17 cellular contexts compared by ENCODE assay signal in genomic region chr13:74092711-74093110, GRCh38. TPM values are rescaled to one million over a fixed set of nuclear protein-coding genes. Genes with fewer than 3 reads are reported as not detected.
DNase-seq lines count a peak whose midpoint lies in the region; ATAC-seq, FAIRE-seq and TF ChIP-seq lines count a peak whose summit lies in the region.
"Had no signal": no experiment of that assay in that cellular context is flagged by ENCODE, and none has a peak within 500 bp of the region (broad histone marks: within the 10 kb centered on the region; RNA-seq: fewer than 3 reads in every experiment).

No MANE protein-coding gene starts in this region.

- no peak overlapping the region for H3K4me2 ChIP-seq in IMR-90 (ENCODE audit: low read depth, low read length)

- H3K4me3 Mint-ChIP-seq in CD4-positive, alpha-beta memory T cell, result peak overlapping the region in 7 of 8 donors; percentile 23 to 71 (median 54)
- H3K4me3 Mint-ChIP-seq in natural killer cell treated with Interleukin-12 subunit alpha and Interleukin-12 subunit beta and Interleukin-15 and Interleukin-18, amount 100 ng/mL, for 72 hours, result peak overlapping the region; percentile 81

- peak overlapping the region; percentile 64; the same call in 1 of the 2 replicates for H3K23ac ChIP-seq in IMR-90 (ENCODE audit: low read depth, low read length)

- in situ Hi-C loops in IMR-90 (cut with MboI; ENCODE audit: low sequenced_read_pairs), result no loop called here

- H3K14ac ChIP-seq in IMR-90 (replicated peaks; ENCODE audit: low read depth, low read length), result no peak overlapping the region; the same call in 1 of the 2 replicates

- no peak overlapping the region for H3K4me3 ChIP-seq in CD4-positive, alpha-beta memory T cell (ENCODE audit: low read length in 2 of 2)
- H3K4me3 ChIP-seq in IMR-90 (ENCODE audit: insufficient read depth, low read depth, low read length) (no peak overlapping the region), adipocyte (ENCODE audit: low read length) (peak overlapping the region; percentile 40)
- H3K4me3 ChIP-seq: esophagus muscularis mucosa had no signal

- H4K20me1 ChIP-seq in IMR-90 (ENCODE audit: insufficient read depth, low read length), result peaks cover 22% of the 10 kb centered on the region; the same call in 1 of the 2 replicates

- TF ChIP-seq POLR2A in IMR-90 (IDR thresholded peaks at IDR 0.05; ENCODE audit: low read depth, low read length) (no peak), GM12891 (IDR thresholded peaks at IDR 0.05; ENCODE audit: low read depth, low read length) (no peak)

- H2BK20ac ChIP-seq in IMR-90 (ENCODE audit: low read depth, low read length), result no peak overlapping the region

- no peak overlapping the region for H4K91ac ChIP-seq in IMR-90 (ENCODE audit: insufficient read depth, low read depth, low read length)

- ATAC-seq in IMR-90 (ENCODE audit: low read depth) (no peak), HG02852 (IDR thresholded peaks at IDR 0.05; ENCODE audit: unreplicated experiment) (no peak)
- ATAC-seq in natural killer cell treated with Interleukin-12 subunit alpha and Interleukin-12 subunit beta and Interleukin-15 and Interleukin-18, amount 100 ng/mL, for 72 hours, result no peak
- ATAC-seq: right cardiac atrium had no signal

- peaks cover 17 to 53% of the 10 kb centered on the region in 2 experiments for H3K79me1 ChIP-seq in IMR-90 (ENCODE audit: low read depth in 1 of 2, low read length in 2 of 2)

- peak overlapping the region; percentile 27; the same call in 1 of the 2 replicates for H2BK120ac ChIP-seq in IMR-90 (ENCODE audit: low read depth, low read length)

- no peak overlapping the region for H3K18ac ChIP-seq in IMR-90 (ENCODE audit: low read depth, low read length)

- H3K4me1 Mint-ChIP-seq in CD4-positive, alpha-beta memory T cell, result peaks cover 51 to 85% (median 70%) of the 10 kb centered on the region in 4 donors
- H3K4me1 Mint-ChIP-seq in natural killer cell treated with Interleukin-12 subunit alpha and Interleukin-12 subunit beta and Interleukin-15 and Interleukin-18, amount 100 ng/mL, for 72 hours (ENCODE audit: low read depth in 2 of 2), result peaks cover 40 to 61% of the 10 kb centered on the region in 2 donors

- no TSS peak for BruUV-seq in IMR-90 (replicated peaks; lab: Mats Ljungman, UMichigan)

- H2AK9ac ChIP-seq in IMR-90 (replicated peaks; ENCODE audit: low read depth, low read length, poor library complexity), result no peak overlapping the region

- dilution Hi-C loops in IMR-90 (cut with HindIII; ENCODE audit: low sequenced_read_pairs, unreplicated experiment), result no loop called here

- no peak overlapping the region for H2AFZ ChIP-seq in IMR-90 (replicated peaks; ENCODE audit: low read length, poor library complexity)

- H3K9ac ChIP-seq in IMR-90 (ENCODE audit: low read depth, low read length) (no peak overlapping the region), adipocyte (ENCODE audit: low read length) (peak overlapping the region; percentile 21)

- H3K27me3 ChIP-seq in CD4-positive, alpha-beta memory T cell (ENCODE audit: insufficient read depth, low read length), result no peaks in the 10 kb centered on the region
- H3K27me3 ChIP-seq in IMR-90 (ENCODE audit: control insufficient read depth, insufficient read depth, low read length) (no peaks in the 10 kb centered on the region), adipocyte (replicated peaks; ENCODE audit: control insufficient read depth, insufficient read depth, low read length) (no peaks in the 10 kb centered on the region)
- H3K27me3 ChIP-seq: esophagus muscularis mucosa had no signal

- H3K9me1 ChIP-seq in IMR-90 (ENCODE audit: insufficient read depth, low read length), result no peaks in the 10 kb centered on the region; the same call in 1 of the 2 replicates

- H3K4me1 ChIP-seq in CD4-positive, alpha-beta memory T cell (ENCODE audit: insufficient read depth, low read length), result peaks cover 87% of the 10 kb centered on the region
- H3K4me1 ChIP-seq in IMR-90 (ENCODE audit: control insufficient read depth, insufficient read depth, low read length), result peaks cover 4% of the 10 kb centered on the region; the same call in 1 of the 2 replicates
- H3K4me1 ChIP-seq in adipocyte (ENCODE audit: control insufficient read depth, insufficient read depth, low read length), result peaks cover 15% of the 10 kb centered on the region

- H3K9me3 Mint-ChIP-seq in CD4-positive, alpha-beta memory T cell, result no peaks in the 10 kb centered on the region
- no peaks in the 10 kb centered on the region for H3K9me3 Mint-ChIP-seq in natural killer cell treated with Interleukin-12 subunit alpha and Interleukin-12 subunit beta and Interleukin-15 and Interleukin-18, amount 100 ng/mL, for 72 hours

- no peak for TF ChIP-seq RAD21 in IMR-90 (IDR thresholded peaks at IDR 0.05; ENCODE audit: low read length)

- H3K36me3 Mint-ChIP-seq in CD4-positive, alpha-beta memory T cell, result peaks cover 0 to 1% of the 10 kb centered on the region in 2 donors
- no peaks in the 10 kb centered on the region for H3K36me3 Mint-ChIP-seq in natural killer cell treated with Interleukin-12 subunit alpha and Interleukin-12 subunit beta and Interleukin-15 and Interleukin-18, amount 100 ng/mL, for 72 hours

- H4K5ac ChIP-seq in IMR-90 (ENCODE audit: low read depth, low read length), result no peak overlapping the region

- H3K4ac ChIP-seq in IMR-90 (ENCODE audit: low read depth, low read length), result 0 out of 2 replicates have a peak overlapping the region, but pooled peaks have one; percentile 19

- TF ChIP-seq CTCF in IMR-90 (conservative IDR thresholded peaks at IDR 0.05; ENCODE audit: low read depth, low read length), result no peak

- peak overlapping the region; percentile 74 to 89 (median 82) for H3K27ac Mint-ChIP-seq in CD4-positive, alpha-beta memory T cell
- H3K27ac Mint-ChIP-seq in natural killer cell treated with Interleukin-12 subunit alpha and Interleukin-12 subunit beta and Interleukin-15 and Interleukin-18, amount 100 ng/mL, for 72 hours, result peak overlapping the region; percentile 84 to 89

- no peak for FAIRE-seq in GM12891 (lab: Jason Lieb, UNC)
- FAIRE-seq: TTC549 had no signal

- H3K27me3 Mint-ChIP-seq in CD4-positive, alpha-beta memory T cell, result no peaks in the 10 kb centered on the region
- no peaks in the 10 kb centered on the region for H3K27me3 Mint-ChIP-seq in natural killer cell treated with Interleukin-12 subunit alpha and Interleukin-12 subunit beta and Interleukin-15 and Interleukin-18, amount 100 ng/mL, for 72 hours

- POLR2A ChIA-PET in CD4-positive, alpha-beta memory T cell (lab: Charles Lee; ENCODE audit: partially characterized antibody), result interaction anchor here (1.8 to 2.2 kb wide), 2 partner anchors 30 to 40 kb away, joined by 8 to 9 read pairs; no protein-coding TSS in a partner anchor
- POLR2A ChIA-PET in IMR-90 (lab: Charles Lee; ENCODE audit: unreplicated experiment), result no interaction called here

- no peak overlapping the region for H2BK15ac ChIP-seq in IMR-90 (ENCODE audit: low read depth, low read length)

- H2BK5ac ChIP-seq in IMR-90 (ENCODE audit: low read depth, low read length, poor library complexity, severe bottlenecking), result no peak overlapping the region

- no peak for DNase-seq in CD4-positive, alpha-beta memory T cell
- no peak for DNase-seq in IMR-90
- no peak for DNase-seq in adipocyte (ENCODE audit: low read depth)
- DNase-seq in natural killer cell treated with Interleukin-12 subunit alpha and Interleukin-12 subunit beta and Interleukin-15 and Interleukin-18, amount 100 ng/mL, for 72 hours (ENCODE audit: low spot score), result no peak
- no peak for DNase-seq in GM12891 (ENCODE audit: insufficient read length, low spot score)
- DNase-seq in amniotic stem cell (lab: John Stamatoyannopoulos, UW), result no peak
- DNase-seq: activated effector memory CD4-positive, alpha-beta T cell treated with anti-CD3 and anti-CD28 coated beads, Interleukin-2, amount 50 U/mL, for 16 hours; AML-193; DMS53; mammary epithelial cell; NCI-H1048; NCI-H774; right cardiac atrium; RPMI8226 had no signal

- H3K9me3 ChIP-seq in CD4-positive, alpha-beta memory T cell (ENCODE audit: control insufficient read depth in 1 of 2, low read length in 2 of 2), result no peaks in the 10 kb centered on the region
- no peaks in the 10 kb centered on the region for H3K9me3 ChIP-seq in IMR-90 (ENCODE audit: control insufficient read depth, insufficient read depth, low read length)
- no peaks in the 10 kb centered on the region for H3K9me3 ChIP-seq in adipocyte (ENCODE audit: control insufficient read depth, low read length)
- H3K9me3 ChIP-seq: esophagus muscularis mucosa had no signal

- no peak overlapping the region for H4K8ac ChIP-seq in IMR-90 (ENCODE audit: low read depth in 2 of 2, low read length in 2 of 2)

- H2AK5ac ChIP-seq in IMR-90 (ENCODE audit: low read depth, low read length), result no peak overlapping the region

- intact Hi-C loops in CD4-positive, alpha-beta memory T cell (cut with micrococcal nuclease), result loop anchor here (2.0 kb wide), 1 partner anchor 20 kb away; no protein-coding TSS in a partner anchor
- intact Hi-C loops in IMR-90 (cut with micrococcal nuclease), result loop anchor here (5.0 kb wide), 1 partner anchor 35 kb away; no protein-coding TSS in a partner anchor

- WGBS in IMR-90 (ENCODE audit: extremely low coverage in 2 of 2, insufficient read length in 1 of 2), 2 experiments, result no CpG with 5 or more reads among the region's 3 CpGs

- no peak overlapping the region for H3K56ac ChIP-seq in IMR-90 (ENCODE audit: extremely low read depth, insufficient read depth, low read length)

- peak overlapping the region; percentile 33 for H3K27ac ChIP-seq in CD4-positive, alpha-beta memory T cell (ENCODE audit: low read depth, low read length)
- no peak overlapping the region for H3K27ac ChIP-seq in IMR-90 (ENCODE audit: insufficient read depth, low read length)
- H3K27ac ChIP-seq: esophagus muscularis mucosa had no signal

- CTCF ChIA-PET in CD4-positive, alpha-beta memory T cell (lab: Charles Lee; ENCODE audit: partially characterized antibody), result interaction anchor here (1.6 to 2.0 kb wide), 2 partner anchors 52 to 107 kb away, joined by 3 to 4 read pairs; no protein-coding TSS in a partner anchor
- CTCF ChIA-PET in IMR-90 (lab: Yijun Ruan, JAX), result no interaction called here

- no peaks in the 10 kb centered on the region for H3K36me3 ChIP-seq in CD4-positive, alpha-beta memory T cell (ENCODE audit: insufficient read depth, low read length)
- H3K36me3 ChIP-seq in IMR-90 (ENCODE audit: control insufficient read depth, insufficient read depth, low read length), result no peaks in the 10 kb centered on the region
- no peaks in the 10 kb centered on the region for H3K36me3 ChIP-seq in adipocyte (ENCODE audit: control insufficient read depth, insufficient read depth, low read length, severe bottlenecking)
- H3K36me3 ChIP-seq: esophagus muscularis mucosa had no signal

TF ChIP-seq in GM12891, 5 proteins besides CTCF, POLR2A, EP300 and RAD21 (continues in another document):
- no peak for TF ChIP-seq POU2F2 (IDR thresholded peaks at IDR 0.05; ENCODE audit: low read depth, low read length)

RNA-seq across cellular contexts. Expression of gene KLF12, which starts 41.5 kb away (rescaled TPM):
- 10 to 100 TPM; 90.4 to 95.4 TPM for total RNA-seq in CD4-positive, alpha-beta memory T cell
- polyA plus RNA-seq in CD4-positive, alpha-beta memory T cell, result 10 to 100 TPM; 22.9 to 34.7 TPM
- total RNA-seq in IMR-90 (2012; rRNA removed), result 44.8 and 45.0 TPM in 2 replicates
- polyA plus RNA-seq in IMR-90 (2012; rRNA removed), result 8.8 and 10.5 TPM in 2 replicates
- polyA plus RNA-seq in IMR-90 (2012; cell fraction: cytosol; rRNA removed), result 2.9 and 3.7 TPM in 2 replicates
- polyA plus RNA-seq in IMR-90 (2012; cell fraction: nucleus; rRNA removed; ENCODE audit: low replicate concordance), result 8.4 and 31.2 TPM in 2 replicates
- total RNA-seq in natural killer cell treated with Interleukin-12 subunit alpha and Interleukin-12 subunit beta and Interleukin-15 and Interleukin-18, amount 100 ng/mL, for 72 hours, result 10 to 100 TPM; 11.5 to 16.0 TPM
- polyA plus RNA-seq in GM12891 (2012; ENCODE audit: low read depth, missing spikeins), result 0.51 TPM
